11 cellular contexts compared by ENCODE assay signal in the genomic region with DNA sequence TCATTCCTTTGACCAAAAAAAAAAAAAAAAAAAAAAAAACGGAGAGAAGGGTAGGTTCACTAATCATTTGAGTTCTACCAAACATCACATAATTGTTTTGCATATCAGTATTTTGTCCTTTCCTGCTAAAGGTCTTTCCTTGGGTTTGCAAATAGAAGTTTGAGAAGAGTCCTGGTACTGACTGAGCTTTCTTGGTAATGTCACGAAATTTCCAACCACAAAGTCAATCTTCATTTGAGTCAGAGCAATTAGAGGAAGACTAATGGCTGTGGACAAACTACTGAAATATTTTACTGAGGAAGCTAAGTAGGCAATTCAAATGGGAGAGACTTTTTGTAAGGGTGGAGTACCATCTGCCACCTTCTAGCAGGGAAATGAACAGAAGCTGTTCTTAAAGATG. TPM values are rescaled to one million over a fixed set of nuclear protein-coding genes. Genes with fewer than 3 reads are reported as not detected.
DNase-seq lines count a peak whose midpoint lies in the region; ATAC-seq and TF ChIP-seq lines count a peak whose summit lies in the region.
"Had no signal": no experiment of that assay in that cellular context is flagged by ENCODE, and none has a peak within 500 bp of the region (broad histone marks: within the 10 kb centered on the region; RNA-seq: fewer than 3 reads in every experiment).

No MANE protein-coding gene starts in this region.

- DNase-seq in GM10248 (ENCODE audit: extremely low spot score) (peak; percentile 9), dermis blood vessel endothelial cell (no peak), HT-29 (ENCODE audit: low spot score) (no peak), head of caudate nucleus (no peak)
- no peak for DNase-seq in activated naive CD8-positive, alpha-beta T cell treated with anti-CD3 and anti-CD28 coated beads for 36 hours
- DNase-seq: hippocampal formation, NCI-H1105 treated with DMSO at 0.1 percent for 48 hours, occipital lobe had no signal

- H3K27ac ChIP-seq in KOPT-K1 (ENCODE audit: low read depth, low read length, poor library complexity, severe bottlenecking) = peak overlapping the region; percentile 42

- H3K27ac Mint-ChIP-seq in activated naive CD8-positive, alpha-beta T cell treated with anti-CD3 and anti-CD28 coated beads for 36 hours = peak overlapping the region; percentile 91

- POLR2A ChIA-PET in GM10248 (lab: Yijun Ruan, JAX) = no interaction called here

- intact Hi-C loops in head of caudate nucleus (cut with DNase I) = no loop called here

- H3K4me3 Mint-ChIP-seq in activated naive CD8-positive, alpha-beta T cell treated with anti-CD3 and anti-CD28 coated beads for 36 hours = no peak overlapping the region

- CTCF ChIA-PET in GM10248 (lab: Yijun Ruan, JAX) = interaction anchor here (1.3 to 1.7 kb wide), 3 partner anchors 9 to 426 kb away, joined by 3 to 4 read pairs (median 3); no protein-coding TSS in a partner anchor

- ATAC-seq in GM18907 (IDR thresholded peaks at IDR 0.05; ENCODE audit: unreplicated experiment) = peak; percentile 71

- H3K27me3 Mint-ChIP-seq in activated naive CD8-positive, alpha-beta T cell treated with anti-CD3 and anti-CD28 coated beads for 36 hours = no peaks in the 10 kb centered on the region

- no peaks in the 10 kb centered on the region for H3K9me3 ChIP-seq in KOPT-K1 (ENCODE audit: insufficient read depth, low read length, poor library complexity, severe bottlenecking)

- peaks cover 72% of the 10 kb centered on the region for H3K4me1 Mint-ChIP-seq in activated naive CD8-positive, alpha-beta T cell treated with anti-CD3 and anti-CD28 coated beads for 36 hours

- no peak for TF ChIP-seq CTCF in GM10248 (IDR thresholded peaks at IDR 0.05; ENCODE audit: control extremely low read depth, extremely low read depth, low read depth, missing control alignments)

- peaks cover 10% of the 10 kb centered on the region for H3K9me3 Mint-ChIP-seq in activated naive CD8-positive, alpha-beta T cell treated with anti-CD3 and anti-CD28 coated beads for 36 hours

- H3K36me3 Mint-ChIP-seq in activated naive CD8-positive, alpha-beta T cell treated with anti-CD3 and anti-CD28 coated beads for 36 hours = peaks cover 8% of the 10 kb centered on the region

- no peaks in the 10 kb centered on the region for H3K36me3 ChIP-seq in KOPT-K1 (ENCODE audit: insufficient read depth, low read length)

RNA-seq across cellular contexts. Expression of a gene that starts 21.7 kb away (rescaled TPM):
- 1 to 10 TPM; 2.3 to 2.6 TPM for total RNA-seq in activated naive CD8-positive, alpha-beta T cell treated with anti-CD3 and anti-CD28 coated beads for 36 hours
- total RNA-seq in dermis blood vessel endothelial cell = not detected in 2 replicates
- not detected in 2 replicates for total RNA-seq in HT-29 (2014; rRNA removed; shearing (Covaris generic))
- total RNA-seq: endothelial cell of umbilical vein, occipital lobe had no signal
